ENCODE assay signal across 1 cellular context in genomic region chr15:40160689-40161688, GRCh38.
TF ChIP-seq lines count a peak whose summit lies in the region.

BUB1B (plus strand) TSS chr15:40161069; CDS start chr15:40161221, 152 bp downstream.

TF ChIP-seq in K562, 482 proteins besides CTCF, POLR2A, EP300 and RAD21 (continued from another document):
- TF ChIP-seq THRA (IDR thresholded peaks at IDR 0.05) (no peak), SMARCB1 (IDR thresholded peaks at IDR 0.05; ENCODE audit: insufficient read length, low read depth) (no peak), IRF9 (tag; IDR thresholded peaks at IDR 0.05) (no peak)
TF ChIP-seq in K562: peak in this region for 138.
